25 cellular contexts compared by ENCODE assay signal in genomic region chr7:41000042-41000441, GRCh38.
"Had no signal": no experiment of that assay in that cellular context is flagged by ENCODE, and none has a peak within 500 bp of the region (broad histone marks: within the 10 kb centered on the region; RNA-seq: fewer than 3 reads in every experiment).

No MANE protein-coding gene starts in this region.

- H3K9me3 ChIP-seq: colonic mucosa, esophagus squamous epithelium, gastrocnemius medialis, heart right ventricle, lower lobe of right lung, mucosa of descending colon had no signal

- H3K27ac ChIP-seq: colonic mucosa, epithelial cell of prostate, esophagus squamous epithelium, gastrocnemius medialis, heart right ventricle, left lung, lower lobe of right lung had no signal

- H3K4me3 ChIP-seq: colonic mucosa, esophagus squamous epithelium, gastrocnemius medialis, heart right ventricle, left lung, lower lobe of right lung, mucosa of descending colon had no signal

- H3K36me3 ChIP-seq: colonic mucosa, esophagus squamous epithelium, gastrocnemius medialis, heart right ventricle, left lung, lower lobe of right lung had no signal

- ATAC-seq: effector memory CD8-positive, alpha-beta T cell; esophagus mucosa; gastrocnemius medialis; heart right ventricle; left cardiac atrium; left lung; left ventricle myocardium superior; lower lobe of right lung; mucosa of descending colon had no signal

- H3K27me3 ChIP-seq: colonic mucosa, esophagus squamous epithelium, gastrocnemius medialis, heart right ventricle, left lung had no signal

- H3K4me1 ChIP-seq: colonic mucosa, gastrocnemius medialis, left lung, lower lobe of right lung had no signal

- FAIRE-seq: endometrium, islet of Langerhans, keratinocyte had no signal

- DNase-seq: colonic mucosa; cortex of kidney; effector CD8-positive, alpha-beta T cell; effector memory CD8-positive, alpha-beta T cell; endodermal cell; erythroblast; esophagus squamous epithelium; foreskin fibroblast; foreskin melanocyte; gastrocnemius medialis; glutamatergic neuron; head of caudate nucleus; heart right ventricle; hippocampal formation; left cardiac atrium; left lung; left ventricle myocardium superior; lower lobe of right lung; mesenchymal stem cell; mucosa of descending colon had no signal
